Comparison of ENCODE assay signal across 10 cellular contexts in genomic region chr12:115774148-115774905, GRCh38.
"Had no signal": no experiment of that assay in that cellular context is flagged by ENCODE, and none has a peak within 500 bp of the region (broad histone marks: within the 10 kb centered on the region; RNA-seq: fewer than 3 reads in every experiment).

No MANE protein-coding gene starts in this region.

- H3K27ac ChIP-seq: coronary artery, gastrocnemius medialis, heart right ventricle, ovary, stomach had no signal

- ATAC-seq: gastrocnemius medialis, heart right ventricle had no signal

- DNase-seq: activated CD4-positive, alpha-beta T cell treated with anti-CD3 and anti-CD28 coated beads for 48 hours; activated naive CD4-positive, alpha-beta T cell treated with anti-CD3 and anti-CD28 coated beads for 36 hours; effector CD8-positive, alpha-beta T cell; gastrocnemius medialis; heart right ventricle; kidney; ovary; stimulated activated CD4-positive, alpha-beta T cell treated with anti-CD3 and anti-CD28 coated beads, Interleukin-4, amount 100 ng/mL, for 4 hours; stomach had no signal

- H3K9me3 ChIP-seq: gastrocnemius medialis, ovary had no signal

- H3K4me1 ChIP-seq: gastrocnemius medialis, heart right ventricle, stomach had no signal

- FAIRE-seq: kidney had no signal

- H3K4me3 ChIP-seq: coronary artery, gastrocnemius medialis, heart right ventricle, ovary, stomach had no signal

- H3K36me3 ChIP-seq: gastrocnemius medialis, heart right ventricle, ovary, stomach had no signal

- H3K27me3 ChIP-seq: ovary, stomach had no signal
